In the genomic region with DNA sequence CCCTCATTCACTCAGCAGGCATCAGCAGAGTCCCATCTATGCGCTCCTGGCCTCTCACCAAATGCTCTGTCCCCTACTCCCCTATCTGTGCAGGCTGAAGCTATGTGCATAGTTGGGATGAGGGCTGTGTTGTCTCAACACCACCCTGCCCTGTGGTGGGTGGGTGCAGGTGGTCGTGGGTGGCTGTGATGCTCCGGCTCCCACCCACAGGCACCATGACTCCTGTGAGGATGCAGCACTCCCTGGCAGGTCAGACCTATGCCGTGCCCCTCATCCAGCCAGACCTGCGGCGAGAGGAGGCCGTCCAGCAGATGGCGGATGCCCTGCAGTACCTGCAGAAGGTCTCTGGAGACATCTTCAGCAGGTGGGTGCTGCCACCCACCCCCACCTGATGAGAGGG, we compare ENCODE assay signal across 7 cellular contexts.
DNase-seq lines count a peak whose midpoint lies in the region; ATAC-seq, FAIRE-seq and TF ChIP-seq lines count a peak whose summit lies in the region.
"Not testable (repeated sequence)": the region's sequence is repeated elsewhere in the genome, so short reads cannot be mapped to it uniquely, and the experiment has no call there.

No MANE protein-coding gene starts in this region.

- not testable (repeated sequence) for TF ChIP-seq POLR2A in K562 (conservative IDR thresholded peaks at IDR 0.05); spleen (IDR thresholded peaks at IDR 0.05)

- not testable (repeated sequence) for H4K8ac ChIP-seq in neuronal stem cell (ENCODE audit: low read depth, low read length)

- DNase-seq in GM13977 (ENCODE audit: low spot score), result peak; percentile 2
- peak; percentile 2 for DNase-seq in T-helper 9 cell
- peak in 2 of 4 experiments; percentile 8 for DNase-seq in K562 (ENCODE audit: extremely low read depth in 1 of 4, low spot score in 3 of 4)
- peak; percentile 55 for DNase-seq in Right ventricle myocardium inferior (ENCODE audit: missing footprints)
- peak; percentile 46 for DNase-seq in left lobe of liver (ENCODE audit: low spot score)
- DNase-seq in neuronal stem cell (ENCODE audit: low spot score), result not testable (repeated sequence)
- DNase-seq in spleen, result peak; percentile 80

- H3K27me3 ChIP-seq in K562 (ENCODE audit: control insufficient read depth in 2 of 2, insufficient read depth in 2 of 2, low read length in 2 of 2); neuronal stem cell (ENCODE audit: control insufficient read depth in 3 of 3, insufficient read depth in 3 of 3, low read depth in 1 of 3, low read length in 3 of 3); spleen (replicated peaks in 1 of 7): not testable (repeated sequence)

- not testable (repeated sequence) for H4K91ac ChIP-seq in neuronal stem cell (ENCODE audit: low read depth, low read length, poor library complexity)

- peak overlapping the region; percentile 6 for H3K23ac ChIP-seq in neuronal stem cell (ENCODE audit: low read depth, low read length, poor library complexity)

- H2BK120ac ChIP-seq in neuronal stem cell (ENCODE audit: low read depth, low read length), result not testable (repeated sequence)

- not testable (repeated sequence) for ATAC-seq in K562, Right ventricle myocardium inferior, left lobe of liver

- not testable (repeated sequence) for H3K79me1 ChIP-seq in neuronal stem cell (ENCODE audit: low read depth, low read length)

- H3K4ac ChIP-seq in neuronal stem cell (ENCODE audit: low read length), result not testable (repeated sequence)

- H2BK15ac ChIP-seq in neuronal stem cell (ENCODE audit: low read length), result not testable (repeated sequence)

- H3K79me2 ChIP-seq in K562 (ENCODE audit: control insufficient read depth, insufficient read depth, low read length), result peaks cover 15% of the 10 kb centered on the region

- H4K20me1 ChIP-seq in K562 (replicated peaks; ENCODE audit: control insufficient read depth, insufficient read depth, low read length), result not testable (repeated sequence)

- H3K4me1 ChIP-seq in K562 (replicated peaks in 1 of 2; ENCODE audit: control insufficient read depth in 2 of 2, insufficient read depth in 2 of 2, low read length in 2 of 2); neuronal stem cell (ENCODE audit: control insufficient read depth in 2 of 2, insufficient read depth in 1 of 2, low read depth in 1 of 2, low read length in 2 of 2): not testable (repeated sequence)
- peaks cover 4 to 17% (median 7%) of the 10 kb centered on the region in 6 donors for H3K4me1 ChIP-seq in spleen

- not testable (repeated sequence) for H3K4me3 ChIP-seq in K562; neuronal stem cell (ENCODE audit: low read length in 2 of 2); spleen

- H2BK12ac ChIP-seq in neuronal stem cell (ENCODE audit: low read length), result not testable (repeated sequence)

- H3K4me2 ChIP-seq in K562 (ENCODE audit: insufficient read depth, low read length); neuronal stem cell (ENCODE audit: insufficient read depth, low read length, poor library complexity, severe bottlenecking): not testable (repeated sequence)

- not testable (repeated sequence) for H3K36me3 ChIP-seq in K562 (ENCODE audit: control insufficient read depth, insufficient read depth, low read length); neuronal stem cell (replicated peaks in 1 of 2; ENCODE audit: control insufficient read depth in 2 of 2, insufficient read depth in 2 of 2, low read length in 2 of 2); spleen

- POLR2A ChIA-PET in K562 (lab: Yijun Ruan, JAX), result not testable (repeated sequence)

- WGBS in K562 (ENCODE audit: insufficient coverage, low coverage, missing lambda C conversion rate), result 87% methylated on average over 6 of the region's 8 CpGs
- no CpG with 5 or more reads among the region's 8 CpGs for WGBS in neuronal stem cell (ENCODE audit: extremely low coverage in 2 of 2, insufficient read length in 2 of 2, insufficient replicate concordance in 1 of 2), 2 donors
- 93 to 98% (median 97%) methylated on average over 7 to 8 of the region's 8 CpGs for WGBS in spleen, 5 donors

- BruUV-seq in K562 (replicated peaks; lab: Mats Ljungman, UMichigan), result not testable (repeated sequence)

- H3K18ac ChIP-seq in neuronal stem cell (ENCODE audit: low read length), result peak overlapping the region; percentile 2

- not testable (repeated sequence) for H3K14ac ChIP-seq in neuronal stem cell (ENCODE audit: low read length)

- H2AFZ ChIP-seq in K562 (ENCODE audit: low read depth, low read length); neuronal stem cell (ENCODE audit: low read length): not testable (repeated sequence)

- H3K9ac ChIP-seq in K562 (ENCODE audit: insufficient read depth in 1 of 2, low read depth in 2 of 2, low read length in 2 of 2), result peak overlapping the region in 1 of 2 experiments; percentile 65; a peak in 2 of 4 replicates
- H3K9ac ChIP-seq in neuronal stem cell (ENCODE audit: low read depth, low read length, poor library complexity), result peak overlapping the region; percentile 46

- not testable (repeated sequence) for TF ChIP-seq CTCF in GM13977 (IDR thresholded peaks at IDR 0.05; ENCODE audit: extremely low read depth, insufficient read depth, missing control alignments); K562 (IDR thresholded peaks at IDR 0.05 in 2 of 3, conservative IDR thresholded peaks at IDR 0.05 in 1 of 3; ENCODE audit: insufficient read depth in 2 of 3, low read depth in 1 of 3, low read length in 3 of 3); spleen (IDR thresholded peaks at IDR 0.05 in 8 of 11, conservative IDR thresholded peaks at IDR 0.05 in 3 of 11)

- not testable (repeated sequence) for FAIRE-seq in K562 (lab: Jason Lieb, UNC)

- TF ChIP-seq RAD21 in K562 (CRISPR knock-in tag; conservative IDR thresholded peaks at IDR 0.05 in 1 of 2, IDR thresholded peaks at IDR 0.05 in 1 of 2), result not testable (repeated sequence)

- intact Hi-C loops in K562 (cut with micrococcal nuclease); Right ventricle myocardium inferior (cut with DNase I); spleen (cut with DNase I; ENCODE audit: low total_unique reads): not testable (repeated sequence)

- not testable (repeated sequence) for H3K9me3 ChIP-seq in K562 (replicated peaks; ENCODE audit: control insufficient read depth, insufficient read depth, low read depth, low read length); neuronal stem cell (replicated peaks in 1 of 2; ENCODE audit: control insufficient read depth in 2 of 2, insufficient read depth in 1 of 2, low read depth in 1 of 2, low read length in 2 of 2); spleen

- in situ Hi-C loops in GM13977 (cut with MboI; ENCODE audit: low pct_unique_long_range_greater_than_20kb, low sequenced_read_pairs, unreplicated experiment); K562 (cut with MboI): not testable (repeated sequence)

- not testable (repeated sequence) for H2BK5ac ChIP-seq in neuronal stem cell (ENCODE audit: low read length)

- not testable (repeated sequence) for H2AK5ac ChIP-seq in neuronal stem cell (ENCODE audit: low read depth, low read length)

- CTCF ChIA-PET in K562 (lab: Yijun Ruan, JAX; ENCODE audit: low intra/inter-chr PET ratio), result not testable (repeated sequence)

- not testable (repeated sequence) for TF ChIP-seq EP300 in K562 (IDR thresholded peaks at IDR 0.05; ENCODE audit: low read length)

- not testable (repeated sequence) for H3K9me1 ChIP-seq in K562 (ENCODE audit: control insufficient read depth, insufficient read depth, low read length)

- H3K27ac ChIP-seq in K562 (ENCODE audit: extremely low read depth, low read depth, low read length); neuronal stem cell (replicated peaks; ENCODE audit: low read length); spleen: not testable (repeated sequence)

TF ChIP-seq in K562, 482 proteins besides CTCF, POLR2A, EP300 and RAD21:
- TF ChIP-seq CBFB (CRISPR knock-in tag; IDR thresholded peaks at IDR 0.05), result 0 out of 2 replicates have a peak, but pooled peaks have one; percentile 22
- peak; percentile 21 for TF ChIP-seq POLR2B (IDR thresholded peaks at IDR 0.05; ENCODE audit: low read depth, partially characterized antibody)
- peak; percentile 48; the same call in 1 of the 2 replicates for TF ChIP-seq RBFOX2 (IDR thresholded peaks at IDR 0.05; ENCODE audit: low read depth, low read length)
- TF ChIP-seq, protein P1, sequence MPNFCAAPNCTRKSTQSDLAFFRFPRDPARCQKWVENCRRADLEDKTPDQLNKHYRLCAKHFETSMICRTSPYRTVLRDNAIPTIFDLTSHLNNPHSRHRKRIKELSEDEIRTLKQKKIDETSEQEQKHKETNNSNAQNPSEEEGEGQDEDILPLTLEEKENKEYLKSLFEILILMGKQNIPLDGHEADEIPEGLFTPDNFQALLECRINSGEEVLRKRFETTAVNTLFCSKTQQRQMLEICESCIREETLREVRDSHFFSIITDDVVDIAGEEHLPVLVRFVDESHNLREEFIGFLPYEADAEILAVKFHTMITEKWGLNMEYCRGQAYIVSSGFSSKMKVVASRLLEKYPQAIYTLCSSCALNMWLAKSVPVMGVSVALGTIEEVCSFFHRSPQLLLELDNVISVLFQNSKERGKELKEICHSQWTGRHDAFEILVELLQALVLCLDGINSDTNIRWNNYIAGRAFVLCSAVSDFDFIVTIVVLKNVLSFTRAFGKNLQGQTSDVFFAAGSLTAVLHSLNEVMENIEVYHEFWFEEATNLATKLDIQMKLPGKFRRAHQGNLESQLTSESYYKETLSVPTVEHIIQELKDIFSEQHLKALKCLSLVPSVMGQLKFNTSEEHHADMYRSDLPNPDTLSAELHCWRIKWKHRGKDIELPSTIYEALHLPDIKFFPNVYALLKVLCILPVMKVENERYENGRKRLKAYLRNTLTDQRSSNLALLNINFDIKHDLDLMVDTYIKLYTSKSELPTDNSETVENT (CRISPR knock-in tag; IDR thresholded peaks at IDR 0.05), result 0 out of 2 replicates have a peak, but pooled peaks have one; percentile 28
- peak; percentile 63 for TF ChIP-seq POLR2G (IDR thresholded peaks at IDR 0.05; ENCODE audit: low read depth, low read length)
- peak; percentile 20 for TF ChIP-seq RBM22 (IDR thresholded peaks at IDR 0.05; ENCODE audit: low read depth, low read length, poor library complexity, severe bottlenecking)
